In genomic region chr22:32531955-32532818, GRCh38 we compare ENCODE assay signal across 8 cellular contexts. TPM values are rescaled to one million over a fixed set of nuclear protein-coding genes. Genes with fewer than 3 reads are reported as not detected.
DNase-seq lines count a peak whose midpoint lies in the region; ATAC-seq lines count a peak whose summit lies in the region.

No MANE protein-coding gene starts in this region.

- CTCF ChIA-PET in CD4-positive, alpha-beta memory T cell (lab: Charles Lee; ENCODE audit: partially characterized antibody), result interaction anchor here (0.6 to 4.1 kb wide), 5 partner anchors 13 to 305 kb away, joined by 3 to 19 read pairs (median 3); no protein-coding TSS in a partner anchor

- ATAC-seq in GM21529 (IDR thresholded peaks at IDR 0.05; ENCODE audit: unreplicated experiment) (no peak), GM21619 (IDR thresholded peaks at IDR 0.05; ENCODE audit: unreplicated experiment) (no peak)

- DNase-seq in HT1080 (ENCODE audit: low read depth) (peak; percentile 80), astrocyte of the hippocampus (ENCODE audit: low read depth, low spot score) (peak; percentile 58), smooth muscle cell of the brain vasculature (ENCODE audit: low read depth, low spot score) (peak; percentile 66)
- DNase-seq in CD4-positive, alpha-beta memory T cell, result no peak
- DNase-seq in activated CD8-positive, alpha-beta memory T cell treated with anti-CD3 and anti-CD28 coated beads for 24 hours, result no peak

- no peaks in the 10 kb centered on the region for H3K4me1 ChIP-seq in CD4-positive, alpha-beta memory T cell (ENCODE audit: insufficient read depth, low read length)

- no peaks in the 10 kb centered on the region for H3K36me3 ChIP-seq in CD4-positive, alpha-beta memory T cell (ENCODE audit: insufficient read depth, low read length)

- POLR2A ChIA-PET in CD4-positive, alpha-beta memory T cell (lab: Charles Lee; ENCODE audit: partially characterized antibody), result no interaction called here

- H3K9me3 Mint-ChIP-seq in CD4-positive, alpha-beta memory T cell, result peaks cover 0 to 1% (median 0%) of the 10 kb centered on the region in 8 donors

- H3K4me3 ChIP-seq in iPS-18c (ENCODE audit: insufficient read depth, low read depth, low read length), result peak overlapping the region; percentile 34
- no peak overlapping the region for H3K4me3 ChIP-seq in CD4-positive, alpha-beta memory T cell (ENCODE audit: low read length in 2 of 2)

- no peak overlapping the region for H3K4me3 Mint-ChIP-seq in CD4-positive, alpha-beta memory T cell

- no peaks in the 10 kb centered on the region for H3K4me1 Mint-ChIP-seq in CD4-positive, alpha-beta memory T cell

- intact Hi-C loops in CD4-positive, alpha-beta memory T cell (cut with micrococcal nuclease), result no loop called here

- H3K27ac Mint-ChIP-seq in CD4-positive, alpha-beta memory T cell, result peak overlapping the region in 2 of 7 donors; percentile 46 to 47

- no peak overlapping the region for H3K27ac ChIP-seq in CD4-positive, alpha-beta memory T cell (ENCODE audit: low read depth, low read length)

- no peaks in the 10 kb centered on the region for H3K9me3 ChIP-seq in iPS-18c (ENCODE audit: control insufficient read depth, insufficient read depth, low read length)
- H3K9me3 ChIP-seq in CD4-positive, alpha-beta memory T cell (ENCODE audit: control insufficient read depth in 1 of 2, low read length in 2 of 2), result no peaks in the 10 kb centered on the region

- no peaks in the 10 kb centered on the region for H3K36me3 Mint-ChIP-seq in CD4-positive, alpha-beta memory T cell

- peaks cover 6 to 11% of the 10 kb centered on the region in 2 donors for H3K27me3 Mint-ChIP-seq in CD4-positive, alpha-beta memory T cell

- H3K27me3 ChIP-seq in CD4-positive, alpha-beta memory T cell (ENCODE audit: insufficient read depth, low read length), result no peaks in the 10 kb centered on the region

RNA-seq across cellular contexts. Expression of gene FBXO7, which starts 57.6 kb away (rescaled TPM):
- 79.0 and 96.7 TPM in 2 replicates for total RNA-seq in HT1080 (2014; rRNA removed; shearing (Covaris generic))
- polyA plus RNA-seq in HT1080 (2015; cell fraction: cytosol; rRNA removed), result 73.5 and 78.5 TPM in 2 replicates
- polyA plus RNA-seq in HT1080 (2015; cell fraction: nucleus; rRNA removed), result 53.7 and 57.1 TPM in 2 replicates
- total RNA-seq in CD4-positive, alpha-beta memory T cell, result 10 to 100 TPM; 89.3 to 95.3 TPM
- 100 to 1,000 TPM; 144 to 189 TPM for polyA plus RNA-seq in CD4-positive, alpha-beta memory T cell

Comparison
In these comparisons a context has a peak if more than half of its experiments do, and no peak if none do; other contexts are left out.
1. DNase-seq: peak in HT1080 (single experiment), astrocyte of the hippocampus (single experiment) and smooth muscle cell of the brain vasculature (single experiment); none in CD4-positive, alpha-beta memory T cell (0 of 5) and activated CD8-positive, alpha-beta memory T cell treated with anti-CD3 and anti-CD28 coated beads for 24 hours (single experiment).